8 cellular contexts compared by ENCODE assay signal in the genomic region with DNA sequence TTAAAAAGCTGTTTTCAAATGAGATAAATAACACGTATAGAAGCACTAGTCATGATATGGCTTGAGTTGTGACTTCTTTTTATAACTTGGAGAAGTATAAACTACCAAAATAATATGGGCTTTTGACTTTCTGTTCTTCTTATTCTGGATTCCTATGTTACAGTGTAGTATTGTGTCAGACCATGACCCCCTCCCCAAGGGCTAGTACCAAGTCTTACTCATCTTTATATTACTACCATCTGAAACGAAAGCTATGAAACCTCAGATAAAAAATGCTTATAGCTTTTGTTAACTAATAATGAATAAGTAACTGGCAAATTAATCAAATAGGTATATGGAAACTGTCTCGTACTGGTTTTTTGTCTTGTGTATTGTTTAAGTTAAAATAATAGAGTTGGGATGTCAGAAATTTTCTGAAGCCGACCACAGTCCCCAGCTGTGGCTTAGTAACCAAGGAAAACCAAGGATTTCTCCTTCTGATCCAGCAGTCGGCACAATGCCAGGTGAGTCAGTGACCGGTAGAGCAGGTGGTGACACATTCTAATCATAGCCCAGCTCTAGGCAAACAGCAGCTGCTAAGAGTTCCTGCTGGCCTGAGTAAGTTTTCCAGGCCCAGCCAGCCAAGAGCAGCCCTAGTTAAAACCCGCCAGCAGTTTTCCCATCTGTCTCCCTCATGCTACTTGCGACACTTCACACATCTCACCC.
DNase-seq lines count a peak whose midpoint lies in the region; ATAC-seq, FAIRE-seq and TF ChIP-seq lines count a peak whose summit lies in the region.

No MANE protein-coding gene starts in this region.

- H3K36me3 ChIP-seq in endothelial cell of umbilical vein (ENCODE audit: control insufficient read depth in 2 of 2, extremely low read depth in 1 of 2, insufficient read depth in 2 of 2, low read length in 2 of 2), result no peaks in the 10 kb centered on the region
- no peaks in the 10 kb centered on the region for H3K36me3 ChIP-seq in prostate gland
- H3K36me3 ChIP-seq in esophagus muscularis mucosa, result no peaks in the 10 kb centered on the region

- no peak overlapping the region for H2AFZ ChIP-seq in endothelial cell of umbilical vein (ENCODE audit: low read depth, low read length)

- dilution Hi-C loops in endothelial cell of umbilical vein (cut with MboI; ENCODE audit: extremely low pct_ligation_motif_present, low sequenced_read_pairs), result no loop called here

- H3K4me3 ChIP-seq in endothelial cell of umbilical vein (replicated peaks in 1 of 3; ENCODE audit: insufficient read depth in 1 of 3, low read depth in 1 of 3, low read length in 3 of 3), result no peak overlapping the region
- H3K4me3 ChIP-seq in prostate gland, result no peak overlapping the region
- no peak overlapping the region for H3K4me3 ChIP-seq in esophagus muscularis mucosa

- no peaks in the 10 kb centered on the region for H3K79me2 ChIP-seq in endothelial cell of umbilical vein (ENCODE audit: control insufficient read depth, insufficient read depth, low read length)

- H3K27me3 ChIP-seq in endothelial cell of umbilical vein (ENCODE audit: control insufficient read depth in 2 of 2, insufficient read depth in 2 of 2, low read length in 2 of 2) (no peaks in the 10 kb centered on the region), prostate gland (replicated peaks; ENCODE audit: insufficient read depth) (no peaks in the 10 kb centered on the region), esophagus muscularis mucosa (no peaks in the 10 kb centered on the region)

- FAIRE-seq in endothelial cell of umbilical vein (lab: Jason Lieb, UNC), result no peak

- ATAC-seq in HG03354 (IDR thresholded peaks at IDR 0.05; ENCODE audit: poor library complexity, severe bottlenecking, unreplicated experiment), result no peak
- ATAC-seq in HG02798 (IDR thresholded peaks at IDR 0.05; ENCODE audit: poor library complexity, unreplicated experiment), result no peak

- TF ChIP-seq CTCF in endothelial cell of umbilical vein (IDR thresholded peaks at IDR 0.05; ENCODE audit: extremely low read depth in 1 of 2, insufficient read depth in 1 of 2, low read depth in 1 of 2, low read length in 2 of 2), result no peak
- TF ChIP-seq CTCF in prostate gland (IDR thresholded peaks at IDR 0.05), result no peak
- TF ChIP-seq CTCF in esophagus muscularis mucosa (IDR thresholded peaks at IDR 0.05), result no peak

- intact Hi-C loops in endothelial cell of umbilical vein (cut with micrococcal nuclease) (no loop called here), prostate gland (cut with DNase I) (no loop called here), esophagus muscularis mucosa (cut with DNase I) (no loop called here)

- peak; percentile 17 for DNase-seq in GM04504 (ENCODE audit: low read depth)
- peak; percentile 82 for DNase-seq in NCI-H510A treated with DMSO at 0.1 percent for 48 hours (lab: John Stamatoyannopoulos, UW)
- peak; percentile 21 for DNase-seq in endothelial cell of umbilical vein (ENCODE audit: low read depth, low spot score)
- peak; percentile 83 for DNase-seq in prostate gland (ENCODE audit: low spot score)
- no peak for DNase-seq in esophagus muscularis mucosa (ENCODE audit: extremely low spot score)
- no peak for DNase-seq in NCI-H2227 (lab: John Stamatoyannopoulos, UW; ENCODE audit: unreplicated experiment)

- H3K4me2 ChIP-seq in endothelial cell of umbilical vein (ENCODE audit: insufficient read depth, low read length), result no peak overlapping the region

- TF ChIP-seq POLR2A in endothelial cell of umbilical vein (IDR thresholded peaks at IDR 0.05; ENCODE audit: low read depth, low read length) (no peak), prostate gland (IDR thresholded peaks at IDR 0.05) (no peak), esophagus muscularis mucosa (IDR thresholded peaks at IDR 0.05; ENCODE audit: low read depth) (no peak)

- POLR2A ChIA-PET in endothelial cell of umbilical vein (lab: Charles Lee), result no interaction called here

- TF ChIP-seq EP300 in esophagus muscularis mucosa (IDR thresholded peaks at IDR 0.05), result no peak

- CTCF ChIA-PET in endothelial cell of umbilical vein (lab: Charles Lee), result no interaction called here

- H3K9me3 ChIP-seq in endothelial cell of umbilical vein (replicated peaks; ENCODE audit: control insufficient read depth, insufficient read depth, low read length), result no peaks in the 10 kb centered on the region
- H3K9me3 ChIP-seq in prostate gland, result no peaks in the 10 kb centered on the region
- H3K9me3 ChIP-seq in esophagus muscularis mucosa, result no peaks in the 10 kb centered on the region

- H3K9ac ChIP-seq in endothelial cell of umbilical vein (replicated peaks; ENCODE audit: extremely low read depth, insufficient read depth, low read length), result no peak overlapping the region

- no peaks in the 10 kb centered on the region for H4K20me1 ChIP-seq in endothelial cell of umbilical vein (replicated peaks; ENCODE audit: control insufficient read depth, extremely low read depth, insufficient read depth, low read length)

- H3K9me1 ChIP-seq in endothelial cell of umbilical vein (replicated peaks; ENCODE audit: control insufficient read depth, extremely low read depth, insufficient read depth, low read length), result no peaks in the 10 kb centered on the region

- no TSS peak for BruUV-seq in endothelial cell of umbilical vein (replicated peaks; lab: Mats Ljungman, UMichigan)

- H3K4me1 ChIP-seq in endothelial cell of umbilical vein (ENCODE audit: control insufficient read depth, extremely low read depth, insufficient read depth, low read length) (no peaks in the 10 kb centered on the region), prostate gland (replicated peaks) (no peaks in the 10 kb centered on the region), esophagus muscularis mucosa (peaks cover 0 to 8% (median 0%) of the 10 kb centered on the region in 4 donors)

- 29% methylated on average over 8 of the region's 8 CpGs for WGBS in prostate gland
- WGBS in esophagus muscularis mucosa, result 58% methylated on average over 8 of the region's 8 CpGs

- no peak overlapping the region for H3K27ac ChIP-seq in endothelial cell of umbilical vein (ENCODE audit: insufficient read depth, low read depth, low read length)
- H3K27ac ChIP-seq in prostate gland, result peak overlapping the region; percentile 49 to 66
- H3K27ac ChIP-seq in esophagus muscularis mucosa (replicated peaks in 1 of 4), result no peak overlapping the region

TF ChIP-seq in endothelial cell of umbilical vein, 7 proteins besides CTCF, POLR2A, EP300 and RAD21:
- TF ChIP-seq JUN (IDR thresholded peaks at IDR 0.05; ENCODE audit: borderline replicate concordance, insufficient read depth, insufficient read length, low read depth) (no peak), MYC (IDR thresholded peaks at IDR 0.05; ENCODE audit: low read depth, low read length) (no peak), GATA2 (IDR thresholded peaks at IDR 0.05; ENCODE audit: insufficient read depth, insufficient read length, low read depth, low read length) (no peak), FOS (IDR thresholded peaks at IDR 0.05; ENCODE audit: borderline replicate concordance, insufficient read depth, low read length) (peak; percentile 27), POLR2AphosphoS5 (IDR thresholded peaks at IDR 0.05; ENCODE audit: insufficient read depth, low read depth, low read length) (no peak), EZH2 (IDR thresholded peaks at IDR 0.05; ENCODE audit: borderline replicate concordance, low read depth, low read length, severe bottlenecking) (no peak)
- TF ChIP-seq, protein P1, sequence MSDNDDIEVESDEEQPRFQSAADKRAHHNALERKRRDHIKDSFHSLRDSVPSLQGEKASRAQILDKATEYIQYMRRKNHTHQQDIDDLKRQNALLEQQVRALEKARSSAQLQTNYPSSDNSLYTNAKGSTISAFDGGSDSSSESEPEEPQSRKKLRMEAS (IDR thresholded peaks at IDR 0.05; ENCODE audit: insufficient read depth, insufficient read length), result no peak

Comparison
In these comparisons a context has a peak if more than half of its experiments do, and no peak if none do; other contexts are left out.
1. DNase-seq: peak in GM04504 (single experiment), NCI-H510A treated with DMSO at 0.1 percent for 48 hours (single experiment), endothelial cell of umbilical vein (single experiment) and prostate gland (single experiment); none in esophagus muscularis mucosa (single experiment) and NCI-H2227 (single experiment).
2. H3K27ac ChIP-seq: peak in prostate gland (2 of 2); none in endothelial cell of umbilical vein (single experiment) and esophagus muscularis mucosa (0 of 4).